In the genomic region with DNA sequence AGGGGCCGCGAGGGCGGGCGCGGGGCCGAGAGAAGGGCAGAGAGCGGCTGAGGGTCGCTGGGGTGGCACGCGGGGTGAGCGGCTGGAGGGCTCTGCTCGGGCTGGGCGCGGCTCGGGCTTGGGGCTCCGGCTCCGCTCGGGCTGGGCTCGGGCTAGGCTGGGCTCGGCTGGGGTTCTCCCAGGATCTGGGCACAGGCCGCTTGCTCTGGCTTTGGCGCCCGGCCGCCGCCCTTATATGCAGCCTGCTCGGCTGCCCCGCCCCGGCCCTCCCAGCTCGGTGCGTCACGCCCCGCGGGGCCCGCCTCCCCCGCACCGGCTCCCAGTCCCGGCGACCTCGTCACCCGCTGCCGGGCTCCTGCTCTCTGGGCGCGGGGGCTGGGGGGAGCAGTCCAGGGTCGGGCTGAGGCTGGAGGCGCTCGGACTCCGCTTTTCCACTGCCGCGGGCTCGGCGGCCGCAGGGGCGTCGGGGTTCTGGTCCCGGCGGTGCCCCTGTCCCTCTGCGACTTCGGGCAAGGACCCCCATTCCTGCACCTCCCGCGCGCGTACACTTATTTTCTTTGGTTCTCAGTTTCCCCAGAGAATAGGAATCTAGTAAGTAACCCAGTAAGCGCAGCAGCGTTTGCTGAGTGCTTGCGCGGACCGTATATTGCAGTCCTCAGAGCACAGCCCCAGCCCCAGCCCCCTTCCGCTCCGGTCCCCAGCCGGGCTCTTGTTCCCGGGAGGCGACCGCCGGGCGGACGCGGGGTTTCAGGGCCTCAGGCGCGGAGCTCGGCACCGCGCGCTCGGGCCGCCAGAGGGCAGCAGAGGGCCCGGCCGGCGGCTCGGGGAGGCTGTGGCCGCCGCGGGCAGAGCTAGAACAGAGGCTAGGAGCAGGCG, we compare ENCODE assay signal across 1 cellular context.
TF ChIP-seq lines count a peak whose summit lies in the region.

A gene with protein sequence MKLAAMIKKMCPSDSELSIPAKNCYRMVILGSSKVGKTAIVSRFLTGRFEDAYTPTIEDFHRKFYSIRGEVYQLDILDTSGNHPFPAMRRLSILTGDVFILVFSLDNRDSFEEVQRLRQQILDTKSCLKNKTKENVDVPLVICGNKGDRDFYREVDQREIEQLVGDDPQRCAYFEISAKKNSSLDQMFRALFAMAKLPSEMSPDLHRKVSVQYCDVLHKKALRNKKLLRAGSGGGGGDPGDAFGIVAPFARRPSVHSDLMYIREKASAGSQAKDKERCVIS (minus strand): TSS at position 207 of the 876 bp plus-strand sequence. CDS start 214 bp downstream, outside the sequence.

TF ChIP-seq in HepG2, 621 proteins besides CTCF, POLR2A, EP300 and RAD21 (continued from another document and continues in another):
- TF ChIP-seq, protein P1, sequence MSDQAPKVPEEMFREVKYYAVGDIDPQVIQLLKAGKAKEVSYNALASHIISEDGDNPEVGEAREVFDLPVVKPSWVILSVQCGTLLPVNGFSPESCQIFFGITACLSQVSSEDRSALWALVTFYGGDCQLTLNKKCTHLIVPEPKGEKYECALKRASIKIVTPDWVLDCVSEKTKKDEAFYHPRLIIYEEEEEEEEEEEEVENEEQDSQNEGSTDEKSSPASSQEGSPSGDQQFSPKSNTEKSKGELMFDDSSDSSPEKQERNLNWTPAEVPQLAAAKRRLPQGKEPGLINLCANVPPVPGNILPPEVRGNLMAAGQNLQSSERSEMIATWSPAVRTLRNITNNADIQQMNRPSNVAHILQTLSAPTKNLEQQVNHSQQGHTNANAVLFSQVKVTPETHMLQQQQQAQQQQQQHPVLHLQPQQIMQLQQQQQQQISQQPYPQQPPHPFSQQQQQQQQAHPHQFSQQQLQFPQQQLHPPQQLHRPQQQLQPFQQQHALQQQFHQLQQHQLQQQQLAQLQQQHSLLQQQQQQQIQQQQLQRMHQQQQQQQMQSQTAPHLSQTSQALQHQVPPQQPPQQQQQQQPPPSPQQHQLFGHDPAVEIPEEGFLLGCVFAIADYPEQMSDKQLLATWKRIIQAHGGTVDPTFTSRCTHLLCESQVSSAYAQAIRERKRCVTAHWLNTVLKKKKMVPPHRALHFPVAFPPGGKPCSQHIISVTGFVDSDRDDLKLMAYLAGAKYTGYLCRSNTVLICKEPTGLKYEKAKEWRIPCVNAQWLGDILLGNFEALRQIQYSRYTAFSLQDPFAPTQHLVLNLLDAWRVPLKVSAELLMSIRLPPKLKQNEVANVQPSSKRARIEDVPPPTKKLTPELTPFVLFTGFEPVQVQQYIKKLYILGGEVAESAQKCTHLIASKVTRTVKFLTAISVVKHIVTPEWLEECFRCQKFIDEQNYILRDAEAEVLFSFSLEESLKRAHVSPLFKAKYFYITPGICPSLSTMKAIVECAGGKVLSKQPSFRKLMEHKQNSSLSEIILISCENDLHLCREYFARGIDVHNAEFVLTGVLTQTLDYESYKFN (CRISPR knock-in tag; conservative IDR thresholded peaks at IDR 0.05), result peak; percentile 57
- TF ChIP-seq CREB1 (IDR thresholded peaks at IDR 0.05) (peak; percentile 64; the same call in 1 of the 2 replicates), CREB1 (CRISPR knock-in tag; IDR thresholded peaks at IDR 0.05) (no peak), TEAD3 (CRISPR knock-in tag; optimal IDR thresholded peaks at IDR 0.05; ENCODE audit: borderline replicate concordance) (no peak), WIZ (CRISPR knock-in tag; IDR thresholded peaks at IDR 0.05) (0 out of 2 replicates have a peak, but pooled peaks have one; percentile 15), KDM5B (CRISPR knock-in tag; IDR thresholded peaks at IDR 0.05; ENCODE audit: borderline replicate concordance) (peak; percentile 18; the same call in 1 of the 2 replicates), ZNF792 (CRISPR knock-in tag; IDR thresholded peaks at IDR 0.05) (no peak; the same call in 1 of the 2 replicates), HNRNPLL (IDR thresholded peaks at IDR 0.05; ENCODE audit: low read depth, low read length, poor library complexity, severe bottlenecking) (peak; percentile 57), KDM4B (CRISPR knock-in tag; IDR thresholded peaks at IDR 0.05) (no peak), FOXC1 (CRISPR knock-in tag; IDR thresholded peaks at IDR 0.05; ENCODE audit: borderline replicate concordance) (no peak; the same call in 1 of the 2 replicates), MEIS1 (CRISPR knock-in tag; IDR thresholded peaks at IDR 0.05; ENCODE audit: borderline replicate concordance) (no peak), RELA (CRISPR knock-in tag; IDR thresholded peaks at IDR 0.05) (0 out of 2 replicates have a peak, but pooled peaks have one; percentile 31), RAD51 (IDR thresholded peaks at IDR 0.05; ENCODE audit: borderline replicate concordance) (no peak), RARG (CRISPR knock-in tag; IDR thresholded peaks at IDR 0.05; ENCODE audit: low read depth) (no peak), ZNF850 (CRISPR knock-in tag; conservative IDR thresholded peaks at IDR 0.05) (no peak), ZNF329 (CRISPR knock-in tag; IDR thresholded peaks at IDR 0.05; ENCODE audit: low read depth) (peak; percentile 70; the same call in 1 of the 2 replicates), ZNF781 (CRISPR knock-in tag; IDR thresholded peaks at IDR 0.05; ENCODE audit: borderline replicate concordance, not compliant biosample characterization) (no peak), ZNF225 (CRISPR knock-in tag; IDR thresholded peaks at IDR 0.05) (peak; percentile 21; the same call in 1 of the 2 replicates), TBX3 (IDR thresholded peaks at IDR 0.05; ENCODE audit: borderline replicate concordance) (no peak), ZIK1 (CRISPR knock-in tag; IDR thresholded peaks at IDR 0.05; ENCODE audit: borderline replicate concordance, low read depth) (no peak; the same call in 1 of the 2 replicates), PHF20 (CRISPR knock-in tag; IDR thresholded peaks at IDR 0.05) (0 out of 2 replicates have a peak, but pooled peaks have one; percentile 17), KDM5A (IDR thresholded peaks at IDR 0.05; ENCODE audit: borderline replicate concordance, low read length) (no peak; the same call in 1 of the 2 replicates), NAIF1 (CRISPR knock-in tag; IDR thresholded peaks at IDR 0.05; ENCODE audit: borderline replicate concordance) (no peak), NKX3-1 (CRISPR knock-in tag; IDR thresholded peaks at IDR 0.05) (no peak; the same call in 1 of the 2 replicates), SCMH1 (CRISPR knock-in tag; IDR thresholded peaks at IDR 0.05; ENCODE audit: borderline replicate concordance) (no peak), ZNF337 (CRISPR knock-in tag; IDR thresholded peaks at IDR 0.05; ENCODE audit: borderline replicate concordance, low read depth) (no peak), ISL2 (CRISPR knock-in tag; IDR thresholded peaks at IDR 0.05) (no peak)
- TF ChIP-seq, protein P2, sequence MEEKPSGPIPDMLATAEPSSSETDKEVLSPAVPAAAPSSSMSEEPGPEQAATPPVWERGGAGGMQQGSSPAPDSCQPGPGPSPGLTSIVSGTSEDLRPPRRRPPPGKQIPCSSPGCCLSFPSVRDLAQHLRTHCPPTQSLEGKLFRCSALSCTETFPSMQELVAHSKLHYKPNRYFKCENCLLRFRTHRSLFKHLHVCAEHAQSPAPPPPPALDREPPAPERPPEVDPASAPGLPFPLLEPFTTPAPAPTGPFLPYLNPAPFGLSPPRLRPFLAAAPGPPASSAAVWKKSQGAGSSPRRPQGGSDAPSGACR (CRISPR knock-in tag; IDR thresholded peaks at IDR 0.05), result 0 out of 2 replicates have a peak, but pooled peaks have one; percentile 48
- TF ChIP-seq, protein P3, sequence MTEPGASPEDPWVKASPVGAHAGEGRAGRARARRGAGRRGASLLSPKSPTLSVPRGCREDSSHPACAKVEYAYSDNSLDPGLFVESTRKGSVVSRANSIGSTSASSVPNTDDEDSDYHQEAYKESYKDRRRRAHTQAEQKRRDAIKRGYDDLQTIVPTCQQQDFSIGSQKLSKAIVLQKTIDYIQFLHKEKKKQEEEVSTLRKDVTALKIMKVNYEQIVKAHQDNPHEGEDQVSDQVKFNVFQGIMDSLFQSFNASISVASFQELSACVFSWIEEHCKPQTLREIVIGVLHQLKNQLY (CRISPR knock-in tag; IDR thresholded peaks at IDR 0.05), result no peak
- TF ChIP-seq, protein P4, sequence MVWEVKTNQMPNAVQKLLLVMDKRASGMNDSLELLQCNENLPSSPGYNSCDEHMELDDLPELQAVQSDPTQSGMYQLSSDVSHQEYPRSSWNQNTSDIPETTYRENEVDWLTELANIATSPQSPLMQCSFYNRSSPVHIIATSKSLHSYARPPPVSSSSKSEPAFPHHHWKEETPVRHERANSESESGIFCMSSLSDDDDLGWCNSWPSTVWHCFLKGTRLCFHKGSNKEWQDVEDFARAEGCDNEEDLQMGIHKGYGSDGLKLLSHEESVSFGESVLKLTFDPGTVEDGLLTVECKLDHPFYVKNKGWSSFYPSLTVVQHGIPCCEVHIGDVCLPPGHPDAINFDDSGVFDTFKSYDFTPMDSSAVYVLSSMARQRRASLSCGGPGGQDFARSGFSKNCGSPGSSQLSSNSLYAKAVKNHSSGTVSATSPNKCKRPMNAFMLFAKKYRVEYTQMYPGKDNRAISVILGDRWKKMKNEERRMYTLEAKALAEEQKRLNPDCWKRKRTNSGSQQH (CRISPR knock-in tag; IDR thresholded peaks at IDR 0.05; ENCODE audit: low read depth), result peak; percentile 57; the same call in 1 of the 2 replicates
- TF ChIP-seq, protein P5, sequence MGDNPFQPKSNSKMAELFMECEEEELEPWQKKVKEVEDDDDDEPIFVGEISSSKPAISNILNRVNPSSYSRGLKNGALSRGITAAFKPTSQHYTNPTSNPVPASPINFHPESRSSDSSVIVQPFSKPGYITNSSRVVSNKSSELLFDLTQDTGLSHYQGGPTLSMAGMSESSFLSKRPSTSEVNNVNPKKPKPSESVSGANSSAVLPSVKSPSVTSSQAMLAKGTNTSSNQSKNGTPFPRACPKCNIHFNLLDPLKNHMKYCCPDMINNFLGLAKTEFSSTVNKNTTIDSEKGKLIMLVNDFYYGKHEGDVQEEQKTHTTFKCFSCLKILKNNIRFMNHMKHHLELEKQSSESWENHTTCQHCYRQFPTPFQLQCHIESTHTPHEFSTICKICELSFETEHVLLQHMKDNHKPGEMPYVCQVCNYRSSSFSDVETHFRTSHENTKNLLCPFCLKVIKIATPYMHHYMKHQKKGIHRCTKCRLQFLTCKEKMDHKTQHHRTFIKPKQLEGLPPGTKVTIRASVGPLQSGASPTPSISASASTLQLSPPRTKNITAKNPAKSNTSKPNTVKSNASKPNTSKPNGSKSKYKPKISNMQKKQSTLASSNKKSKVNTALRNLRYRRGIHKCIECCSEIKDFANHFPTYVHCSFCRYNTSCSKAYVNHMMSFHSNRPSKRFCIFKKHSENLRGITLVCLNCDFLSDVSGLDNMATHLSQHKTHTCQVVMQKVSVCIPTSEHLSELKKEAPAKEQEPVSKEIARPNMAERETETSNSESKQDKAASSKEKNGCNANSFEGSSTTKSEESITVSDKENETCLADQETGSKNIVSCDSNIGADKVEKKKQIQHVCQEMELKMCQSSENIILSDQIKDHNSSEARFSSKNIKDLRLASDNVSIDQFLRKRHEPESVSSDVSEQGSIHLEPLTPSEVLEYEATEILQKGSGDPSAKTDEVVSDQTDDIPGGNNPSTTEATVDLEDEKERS (CRISPR knock-in tag; IDR thresholded peaks at IDR 0.05), result no peak
- TF ChIP-seq, protein P6, sequence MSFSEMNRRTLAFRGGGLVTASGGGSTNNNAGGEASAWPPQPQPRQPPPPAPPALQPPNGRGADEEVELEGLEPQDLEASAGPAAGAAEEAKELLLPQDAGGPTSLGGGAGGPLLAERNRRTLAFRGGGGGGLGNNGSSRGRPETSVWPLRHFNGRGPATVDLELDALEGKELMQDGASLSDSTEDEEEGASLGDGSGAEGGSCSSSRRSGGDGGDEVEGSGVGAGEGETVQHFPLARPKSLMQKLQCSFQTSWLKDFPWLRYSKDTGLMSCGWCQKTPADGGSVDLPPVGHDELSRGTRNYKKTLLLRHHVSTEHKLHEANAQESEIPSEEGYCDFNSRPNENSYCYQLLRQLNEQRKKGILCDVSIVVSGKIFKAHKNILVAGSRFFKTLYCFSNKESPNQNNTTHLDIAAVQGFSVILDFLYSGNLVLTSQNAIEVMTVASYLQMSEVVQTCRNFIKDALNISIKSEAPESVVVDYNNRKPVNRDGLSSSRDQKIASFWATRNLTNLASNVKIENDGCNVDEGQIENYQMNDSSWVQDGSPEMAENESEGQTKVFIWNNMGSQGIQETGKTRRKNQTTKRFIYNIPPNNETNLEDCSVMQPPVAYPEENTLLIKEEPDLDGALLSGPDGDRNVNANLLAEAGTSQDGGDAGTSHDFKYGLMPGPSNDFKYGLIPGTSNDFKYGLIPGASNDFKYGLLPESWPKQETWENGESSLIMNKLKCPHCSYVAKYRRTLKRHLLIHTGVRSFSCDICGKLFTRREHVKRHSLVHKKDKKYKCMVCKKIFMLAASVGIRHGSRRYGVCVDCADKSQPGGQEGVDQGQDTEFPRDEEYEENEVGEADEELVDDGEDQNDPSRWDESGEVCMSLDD (CRISPR knock-in tag; IDR thresholded peaks at IDR 0.05; ENCODE audit: borderline replicate concordance), result no peak
- TF ChIP-seq, protein P7, sequence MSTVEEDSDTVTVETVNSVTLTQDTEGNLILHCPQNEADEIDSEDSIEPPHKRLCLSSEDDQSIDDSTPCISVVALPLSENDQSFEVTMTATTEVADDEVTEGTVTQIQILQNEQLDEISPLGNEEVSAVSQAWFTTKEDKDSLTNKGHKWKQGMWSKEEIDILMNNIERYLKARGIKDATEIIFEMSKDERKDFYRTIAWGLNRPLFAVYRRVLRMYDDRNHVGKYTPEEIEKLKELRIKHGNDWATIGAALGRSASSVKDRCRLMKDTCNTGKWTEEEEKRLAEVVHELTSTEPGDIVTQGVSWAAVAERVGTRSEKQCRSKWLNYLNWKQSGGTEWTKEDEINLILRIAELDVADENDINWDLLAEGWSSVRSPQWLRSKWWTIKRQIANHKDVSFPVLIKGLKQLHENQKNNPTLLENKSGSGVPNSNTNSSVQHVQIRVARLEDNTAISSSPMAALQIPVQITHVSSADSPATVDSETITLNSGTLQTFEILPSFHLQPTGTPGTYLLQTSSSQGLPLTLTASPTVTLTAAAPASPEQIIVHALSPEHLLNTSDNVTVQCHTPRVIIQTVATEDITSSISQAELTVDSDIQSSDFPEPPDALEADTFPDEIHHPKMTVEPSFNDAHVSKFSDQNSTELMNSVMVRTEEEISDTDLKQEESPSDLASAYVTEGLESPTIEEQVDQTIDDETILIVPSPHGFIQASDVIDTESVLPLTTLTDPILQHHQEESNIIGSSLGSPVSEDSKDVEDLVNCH (CRISPR knock-in tag; IDR thresholded peaks at IDR 0.05), result no peak
- TF ChIP-seq, protein P8, sequence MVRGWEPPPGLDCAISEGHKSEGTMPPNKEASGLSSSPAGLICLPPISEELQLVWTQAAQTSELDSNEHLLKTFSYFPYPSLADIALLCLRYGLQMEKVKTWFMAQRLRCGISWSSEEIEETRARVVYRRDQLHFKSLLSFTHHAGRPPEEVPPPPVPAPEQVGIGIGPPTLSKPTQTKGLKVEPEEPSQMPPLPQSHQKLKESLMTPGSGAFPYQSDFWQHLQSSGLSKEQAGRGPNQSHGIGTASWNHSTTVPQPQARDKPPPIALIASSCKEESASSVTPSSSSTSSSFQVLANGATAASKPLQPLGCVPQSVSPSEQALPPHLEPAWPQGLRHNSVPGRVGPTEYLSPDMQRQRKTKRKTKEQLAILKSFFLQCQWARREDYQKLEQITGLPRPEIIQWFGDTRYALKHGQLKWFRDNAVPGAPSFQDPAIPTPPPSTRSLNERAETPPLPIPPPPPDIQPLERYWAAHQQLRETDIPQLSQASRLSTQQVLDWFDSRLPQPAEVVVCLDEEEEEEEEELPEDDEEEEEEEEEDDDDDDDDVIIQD (CRISPR knock-in tag; IDR thresholded peaks at IDR 0.05; ENCODE audit: low read depth), result no peak
- TF ChIP-seq, protein P9, sequence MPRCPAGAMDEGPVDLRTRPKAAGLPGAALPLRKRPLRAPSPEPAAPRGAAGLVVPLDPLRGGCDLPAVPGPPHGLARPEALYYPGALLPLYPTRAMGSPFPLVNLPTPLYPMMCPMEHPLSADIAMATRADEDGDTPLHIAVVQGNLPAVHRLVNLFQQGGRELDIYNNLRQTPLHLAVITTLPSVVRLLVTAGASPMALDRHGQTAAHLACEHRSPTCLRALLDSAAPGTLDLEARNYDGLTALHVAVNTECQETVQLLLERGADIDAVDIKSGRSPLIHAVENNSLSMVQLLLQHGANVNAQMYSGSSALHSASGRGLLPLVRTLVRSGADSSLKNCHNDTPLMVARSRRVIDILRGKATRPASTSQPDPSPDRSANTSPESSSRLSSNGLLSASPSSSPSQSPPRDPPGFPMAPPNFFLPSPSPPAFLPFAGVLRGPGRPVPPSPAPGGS (CRISPR knock-in tag; IDR thresholded peaks at IDR 0.05), result no peak
